27 cellular contexts compared by ENCODE assay signal in the genomic region with DNA sequence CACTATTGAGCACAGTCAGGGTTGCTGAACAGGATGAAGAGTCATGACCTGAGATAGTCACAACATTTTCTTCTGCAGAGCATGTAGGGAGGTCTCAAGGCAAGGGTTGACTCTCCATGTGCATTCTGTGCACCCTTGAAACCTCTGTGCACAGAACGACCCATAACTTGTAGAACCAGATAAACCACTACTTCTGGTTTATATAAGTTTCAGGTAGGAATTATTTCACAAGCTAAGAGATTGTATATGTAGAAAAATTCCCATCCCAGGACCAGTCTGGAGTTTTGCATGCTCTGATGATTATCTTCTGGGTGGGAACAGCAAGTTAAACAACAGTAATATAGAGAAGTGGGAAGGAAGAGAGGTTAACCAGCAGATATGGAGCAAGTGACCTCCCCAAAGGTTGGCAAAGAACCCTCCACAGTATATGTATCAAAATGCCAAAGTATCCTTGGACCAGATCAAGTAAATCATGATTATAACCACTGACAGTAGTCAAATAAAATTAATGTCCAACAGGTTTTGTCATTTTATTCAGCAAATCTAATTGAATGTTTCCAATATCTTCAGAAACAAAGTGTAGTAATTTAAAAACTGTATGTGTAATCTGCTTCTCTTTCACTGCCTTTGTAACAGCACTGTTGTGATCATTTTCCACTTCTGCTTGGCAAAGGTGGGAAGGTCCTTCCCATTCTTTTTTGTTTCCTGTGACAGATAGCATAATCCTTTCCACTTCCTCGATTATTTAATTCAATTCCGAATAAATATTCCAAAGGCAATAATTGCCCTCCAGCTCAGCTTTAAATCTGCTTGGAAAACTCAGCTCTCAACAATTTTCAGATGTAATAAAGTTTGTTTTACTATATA.
"Had no signal": no experiment of that assay in that cellular context is flagged by ENCODE, and none has a peak within 500 bp of the region (broad histone marks: within the 10 kb centered on the region; RNA-seq: fewer than 3 reads in every experiment).

No MANE protein-coding gene starts in this region.

- H3K4me1 ChIP-seq: ascending aorta had no signal

- H3K9me3 ChIP-seq: ascending aorta had no signal

- H3K36me3 ChIP-seq: ascending aorta, WERI-Rb-1 had no signal

- H3K4me3 ChIP-seq: ascending aorta had no signal

- H3K27ac ChIP-seq: ascending aorta, WERI-Rb-1 had no signal

- DNase-seq: activated CD4-positive, alpha-beta memory T cell treated with anti-CD3 and anti-CD28 coated beads, Interleukin-2, amount 10 ng/mL, durations not matched to agents 7 days and 5 days; activated CD4-positive, alpha-beta T cell treated with anti-CD3 and anti-CD28 coated beads for 1 hour; activated CD4-positive, alpha-beta T cell treated with anti-CD3 and anti-CD28 coated beads for 48 hours; activated CD4-positive, CD25-positive, alpha-beta regulatory T cell; activated CD8-positive, alpha-beta memory T cell treated with anti-CD3 and anti-CD28 coated beads for 24 hours; activated CD8-positive, alpha-beta memory T cell treated with anti-CD3 and anti-CD28 coated beads, Interleukin-2, amount 10 ng/mL, durations not matched to agents 7 days and 5 days; activated CD8-positive, alpha-beta memory T cell treated with anti-CD3 and anti-CD28 coated beads, Interleukin-2, amount 50 U/mL, for 48 hours; activated effector memory CD4-positive, alpha-beta T cell treated with Interleukin-2 at 50 U/mL for 16 hours; activated naive CD4-positive, alpha-beta T cell treated with anti-CD3 and anti-CD28 coated beads, Interleukin-2, amount 10 ng/mL, durations not matched to agents 7 days and 5 days; activated T-cell treated with anti-CD3 and anti-CD28 coated beads, Interleukin-2, amount 50 U/mL, for 48 hours; amniotic stem cell; Karpas-422; NCI-H1048; NCI-H1105 treated with DMSO at 0.1 percent for 48 hours; NCI-H1436; NCI-H1694 treated with DMSO at 0.1 percent for 48 hours; NCI-H2029; NCI-H510A; NCI-H526; NCI-H748 treated with DMSO at 0.1 percent for 48 hours; NK-92 treated with Interleukin-12 subunit alpha and Interleukin-12 subunit beta, amount 100 ng/mL, for 24 hours; Right ventricle myocardium superior; SW 1271; T-helper 1 cell; T1000; WERI-Rb-1 had no signal

- H3K27me3 ChIP-seq: ascending aorta had no signal
